In the genomic region with DNA sequence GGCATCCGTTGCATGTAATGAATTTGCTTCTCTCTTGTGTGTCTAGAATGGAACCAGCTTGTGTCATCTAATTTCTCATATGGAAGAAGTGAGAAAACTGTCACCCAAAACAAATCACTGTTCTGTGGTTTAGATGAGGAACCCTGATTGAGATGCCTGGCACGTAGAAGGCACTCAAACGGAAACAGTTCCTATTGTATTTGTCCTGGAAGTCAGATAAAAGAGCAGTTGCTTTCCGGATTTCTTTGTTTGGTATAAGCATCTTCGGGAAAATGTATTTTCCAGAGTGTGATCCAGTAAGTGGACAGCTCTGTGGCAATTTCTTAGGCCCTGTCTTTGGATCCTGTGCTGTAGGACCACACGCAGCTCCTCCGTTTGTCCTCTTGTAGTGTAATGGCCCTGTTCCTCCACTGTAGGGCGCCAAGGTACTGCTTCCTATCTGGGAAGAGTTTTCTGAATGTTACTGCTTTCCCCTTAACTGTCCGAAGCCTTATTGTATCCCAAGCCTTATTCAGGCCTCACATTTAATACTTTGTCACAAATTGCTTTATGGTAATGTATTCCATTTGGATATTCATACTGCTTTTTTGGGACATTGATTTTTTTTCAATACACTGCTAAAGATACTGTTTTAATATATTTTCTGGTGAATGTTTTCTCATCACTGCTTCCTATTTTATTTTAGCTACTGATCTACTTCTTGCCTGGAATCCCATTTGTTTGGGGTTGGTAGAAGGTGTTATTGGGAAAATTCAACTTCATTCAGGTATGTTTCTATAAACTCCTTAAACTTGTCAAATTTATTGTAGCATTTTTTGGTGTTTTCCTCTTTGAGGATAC, we compare ENCODE assay signal across 8 cellular contexts. TPM values are rescaled to one million over a fixed set of nuclear protein-coding genes. Genes with fewer than 3 reads are reported as not detected.
DNase-seq lines count a peak whose midpoint lies in the region; ATAC-seq and TF ChIP-seq lines count a peak whose summit lies in the region.

No MANE protein-coding gene starts in this region.

- peak; percentile 92 for ATAC-seq in GM19463 (IDR thresholded peaks at IDR 0.05; ENCODE audit: unreplicated experiment)
- peak; percentile 95 for ATAC-seq in stimulated activated naive CD8-positive, alpha-beta T cell treated with anti-CD3 and anti-CD28 coated beads, Interleukin-15, Interleukin-2, amounts not matched to agents 100 U/mL and 50 U/mL, for 24 hours

- no peak overlapping the region for H3K4me3 ChIP-seq in HL-60 (replicated peaks; ENCODE audit: insufficient read depth, low read length)

- H3K27me3 ChIP-seq in HL-60 (ENCODE audit: insufficient read depth, poor library complexity, severe bottlenecking), result no peaks in the 10 kb centered on the region

- DNase-seq in COLO668 (lab: John Stamatoyannopoulos, UW; ENCODE audit: unreplicated experiment), result peak; percentile 35
- DNase-seq in HL-60 (ENCODE audit: low read depth in 1 of 2, low spot score in 1 of 2), result peak; percentile 54 to 79
- peak; percentile 5 for DNase-seq in NOMO-1 treated with dmso at 0.1 percent for 144 hours (lab: John Stamatoyannopoulos, UW; ENCODE audit: unreplicated experiment)
- peak; percentile 18 for DNase-seq in activated CD8-positive, alpha-beta memory T cell treated with anti-CD3 and anti-CD28 coated beads, Interleukin-2, amount 50 U/mL, for 24 hours (ENCODE audit: extremely low read depth)
- peak; percentile 69 to 79 for DNase-seq in erythroblast (lab: John Stamatoyannopoulos, UW)
- peak; percentile 85 for DNase-seq in myocyte (ENCODE audit: low read depth)
- peak; percentile 58 for DNase-seq in stimulated activated naive CD8-positive, alpha-beta T cell treated with anti-CD3 and anti-CD28 coated beads, Interleukin-15, Interleukin-2, amounts not matched to agents 100 U/mL and 50 U/mL, for 24 hours

- H3K27ac ChIP-seq in HL-60 (replicated peaks), result 0 out of 2 replicates have a peak overlapping the region, but pooled peaks have one; percentile 0

- TF ChIP-seq CTCF in HL-60 (IDR thresholded peaks at IDR 0.05; ENCODE audit: insufficient read depth, low read length), result peak; percentile 96

- TF ChIP-seq POLR2A in erythroblast (IDR thresholded peaks at IDR 0.05; ENCODE audit: low read length), result no peak

RNA-seq across cellular contexts. Expression of gene INPP5F, which starts 24.8 kb away (rescaled TPM):
- 11.4 and 34.9 TPM in 2 replicates for total RNA-seq in myocyte
- polyA plus RNA-seq in myocyte (2012), result 10.3 TPM

Comparison
In these comparisons a context has a peak if more than half of its experiments do, and no peak if none do; other contexts are left out.
1. DNase-seq: peak in every context shown above with its lines; median percentile 85 in myocyte; 74 in erythroblast; 66 in HL-60; 58 in stimulated activated naive CD8-positive, alpha-beta T cell treated with anti-CD3 and anti-CD28 coated beads, Interleukin-15, Interleukin-2, amounts not matched to agents 100 U/mL and 50 U/mL, for 24 hours; 35 in COLO668; 18 in activated CD8-positive, alpha-beta memory T cell treated with anti-CD3 and anti-CD28 coated beads, Interleukin-2, amount 50 U/mL, for 24 hours; 5 in NOMO-1 treated with dmso at 0.1 percent for 144 hours.